8 cellular contexts compared by ENCODE assay signal in the genomic region with DNA sequence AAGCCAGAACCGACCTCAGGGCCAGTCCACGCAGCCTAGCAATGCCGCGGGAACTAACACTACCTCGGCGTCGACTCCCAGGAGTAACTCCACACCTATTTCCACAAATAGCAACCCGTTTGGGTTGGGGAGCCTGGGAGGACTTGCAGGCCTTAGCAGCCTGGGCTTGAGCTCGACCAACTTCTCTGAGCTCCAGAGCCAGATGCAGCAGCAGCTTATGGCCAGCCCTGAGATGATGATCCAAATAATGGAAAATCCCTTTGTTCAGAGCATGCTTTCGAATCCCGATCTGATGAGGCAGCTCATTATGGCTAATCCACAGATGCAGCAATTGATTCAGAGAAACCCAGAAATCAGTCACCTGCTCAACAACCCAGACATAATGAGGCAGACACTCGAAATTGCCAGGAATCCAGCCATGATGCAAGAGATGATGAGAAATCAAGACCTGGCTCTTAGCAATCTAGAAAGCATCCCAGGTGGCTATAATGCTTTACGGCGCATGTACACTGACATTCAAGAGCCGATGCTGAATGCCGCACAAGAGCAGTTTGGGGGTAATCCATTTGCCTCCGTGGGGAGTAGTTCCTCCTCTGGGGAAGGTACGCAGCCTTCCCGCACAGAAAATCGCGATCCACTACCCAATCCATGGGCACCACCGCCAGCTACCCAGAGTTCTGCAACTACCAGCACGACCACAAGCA. TPM values are rescaled to one million over a fixed set of nuclear protein-coding genes. Genes with fewer than 3 reads are reported as not detected.
DNase-seq lines count a peak whose midpoint lies in the region; ATAC-seq, FAIRE-seq and TF ChIP-seq lines count a peak whose summit lies in the region.

No MANE protein-coding gene starts in this region.

- no CpG with 5 or more reads among the region's 23 CpGs for WGBS in HepG2 (ENCODE audit: low lambda C conversion rate)

- CTCF ChIA-PET in HepG2 (lab: Yijun Ruan, JAX; ENCODE audit: low intra/inter-chr PET ratio, low total read pairs): no interaction called here

- peak overlapping the region; percentile 81 for H3K9ac ChIP-seq in HepG2 (ENCODE audit: insufficient read depth, low read depth, low read length)

- peaks cover 31% of the 10 kb centered on the region for H3K4me1 Mint-ChIP-seq in chondrocyte (ENCODE audit: low read depth)

- H3K9me3 ChIP-seq in HepG2 (ENCODE audit: low read length): no peaks in the 10 kb centered on the region

- peak overlapping the region; percentile 82 for H3K4me3 Mint-ChIP-seq in chondrocyte (ENCODE audit: unreplicated experiment)

- H4K20me1 ChIP-seq in HepG2 (ENCODE audit: insufficient read depth, low read length): peaks cover 11% of the 10 kb centered on the region; the same call in 1 of the 2 replicates

- TF ChIP-seq EP300 in HepG2 (IDR thresholded peaks at IDR 0.05; ENCODE audit: low read depth in 2 of 2, low read length in 2 of 2) (no peak), HepG2 (CRISPR knock-in tag; IDR thresholded peaks at IDR 0.05; ENCODE audit: borderline replicate concordance) (no peak)

- TSS peak; percentile 47 for BruUV-seq in HepG2 (replicated peaks; lab: Mats Ljungman, UMichigan)

- intact Hi-C loops in HepG2 (cut with micrococcal nuclease; ENCODE audit: unreplicated experiment): no loop called here

- H3K36me3 Mint-ChIP-seq in chondrocyte (ENCODE audit: low read depth): no peaks in the 10 kb centered on the region

- peak overlapping the region; percentile 82 for H3K27ac ChIP-seq in HepG2 (ENCODE audit: extremely low read length, insufficient read depth, low read length)

- peak; percentile 20 for ATAC-seq in HG03432 (IDR thresholded peaks at IDR 0.05; ENCODE audit: unreplicated experiment)
- peak; percentile 11 for ATAC-seq in SK-N-SH treated with all-trans-retinoic acid at 6 μM for 48 hours
- ATAC-seq in HepG2: peak; percentile 38

- H3K4me2 ChIP-seq in HepG2 (ENCODE audit: low read depth, low read length): peak overlapping the region; percentile 87

- H3K27me3 Mint-ChIP-seq in chondrocyte (ENCODE audit: low read depth): no peaks in the 10 kb centered on the region

- in situ Hi-C loops in HepG2 (cut with HindIII; ENCODE audit: extremely low pct_ligation_motif_present, low pct_unique_long_range_greater_than_20kb): no loop called here

- TF ChIP-seq RAD21 in HepG2 (CRISPR knock-in tag; IDR thresholded peaks at IDR 0.05): no peak

- H3K79me2 ChIP-seq in HepG2 (ENCODE audit: insufficient read depth, low read length): peaks cover 37% of the 10 kb centered on the region

- peak; percentile 36 for FAIRE-seq in HepG2 (lab: Jason Lieb, UNC)

- H2AFZ ChIP-seq in HepG2 (ENCODE audit: low read length): no peak overlapping the region

- H3K36me3 ChIP-seq in HepG2 (replicated peaks in 1 of 2; ENCODE audit: control insufficient read depth in 1 of 2, insufficient read depth in 2 of 2, low read length in 2 of 2): no peaks in the 10 kb centered on the region

- H3K9me3 Mint-ChIP-seq in chondrocyte (ENCODE audit: low read depth): no peaks in the 10 kb centered on the region

- TF ChIP-seq CTCF in chondrocyte (IDR thresholded peaks at IDR 0.05): no peak
- TF ChIP-seq CTCF in HepG2 (CRISPR knock-in tag; IDR thresholded peaks at IDR 0.05): no peak

- H3K4me3 ChIP-seq in HepG2 (replicated peaks in 1 of 3; ENCODE audit: insufficient read depth in 1 of 3, low read depth in 2 of 3, low read length in 3 of 3): peak overlapping the region; percentile 76 to 80 (median 79)

- H3K27me3 ChIP-seq in HepG2 (ENCODE audit: control insufficient read depth in 1 of 2, insufficient read depth in 2 of 2, low read length in 2 of 2): no peaks in the 10 kb centered on the region; a peak in 1 of 5 replicates

- TF ChIP-seq POLR2A in HepG2 (IDR thresholded peaks at IDR 0.05; ENCODE audit: insufficient read depth in 1 of 2, low read depth in 2 of 2, low read length in 2 of 2): no peak

- H3K27ac Mint-ChIP-seq in chondrocyte (ENCODE audit: unreplicated experiment): peak overlapping the region; percentile 99

- H3K4me1 ChIP-seq in HepG2 (ENCODE audit: insufficient read depth, low read length): no peaks in the 10 kb centered on the region

- POLR2A ChIA-PET in HepG2 (lab: Yijun Ruan, JAX): no interaction called here

- DNase-seq in activated CD8-positive, alpha-beta memory T cell treated with anti-CD3 and anti-CD28 coated beads for 24 hours: peak; percentile 76
- no peak for DNase-seq in activated CD8-positive, alpha-beta memory T cell treated with anti-CD3 and anti-CD28 coated beads, Interleukin-2, amount 50 U/mL, for 4 hours
- DNase-seq in chondrocyte (ENCODE audit: low spot score): no peak
- peak; percentile 2 for DNase-seq in HepG2 (ENCODE audit: low spot score)
- DNase-seq in stimulated activated CD4-positive, alpha-beta T cell treated with anti-CD3 and anti-CD28 coated beads, Interleukin-2, amount 100 ng/mL, for 48 hours: peak; percentile 23 to 26
- no peak for DNase-seq in NOMO-1 (lab: John Stamatoyannopoulos, UW; ENCODE audit: unreplicated experiment in 2 of 2)

TF ChIP-seq in SK-N-SH treated with all-trans-retinoic acid at 6 μM for 48 hours, 23 proteins besides CTCF, POLR2A, EP300 and RAD21 (continues in another document):
- TF ChIP-seq ISL1 (CRISPR knock-in tag; IDR thresholded peaks at IDR 0.05): no peak
- TF ChIP-seq ZFP3 (CRISPR knock-in tag; IDR thresholded peaks at IDR 0.05): no peak
- TF ChIP-seq, protein P1, sequence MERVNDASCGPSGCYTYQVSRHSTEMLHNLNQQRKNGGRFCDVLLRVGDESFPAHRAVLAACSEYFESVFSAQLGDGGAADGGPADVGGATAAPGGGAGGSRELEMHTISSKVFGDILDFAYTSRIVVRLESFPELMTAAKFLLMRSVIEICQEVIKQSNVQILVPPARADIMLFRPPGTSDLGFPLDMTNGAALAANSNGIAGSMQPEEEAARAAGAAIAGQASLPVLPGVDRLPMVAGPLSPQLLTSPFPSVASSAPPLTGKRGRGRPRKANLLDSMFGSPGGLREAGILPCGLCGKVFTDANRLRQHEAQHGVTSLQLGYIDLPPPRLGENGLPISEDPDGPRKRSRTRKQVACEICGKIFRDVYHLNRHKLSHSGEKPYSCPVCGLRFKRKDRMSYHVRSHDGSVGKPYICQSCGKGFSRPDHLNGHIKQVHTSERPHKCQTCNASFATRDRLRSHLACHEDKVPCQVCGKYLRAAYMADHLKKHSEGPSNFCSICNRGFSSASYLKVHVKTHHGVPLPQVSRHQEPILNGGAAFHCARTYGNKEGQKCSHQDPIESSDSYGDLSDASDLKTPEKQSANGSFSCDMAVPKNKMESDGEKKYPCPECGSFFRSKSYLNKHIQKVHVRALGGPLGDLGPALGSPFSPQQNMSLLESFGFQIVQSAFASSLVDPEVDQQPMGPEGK (CRISPR knock-in tag; IDR thresholded peaks at IDR 0.05; ENCODE audit: borderline replicate concordance): no peak
- TF ChIP-seq CSDC2 (CRISPR knock-in tag; IDR thresholded peaks at IDR 0.05): no peak
- TF ChIP-seq ESRRG (CRISPR knock-in tag; IDR thresholded peaks at IDR 0.05): no peak

TF ChIP-seq in HepG2, 621 proteins besides CTCF, POLR2A, EP300 and RAD21:
- TF ChIP-seq CEBPB (IDR thresholded peaks at IDR 0.05; ENCODE audit: borderline replicate concordance, low read depth, low read length): peak; percentile 35; the same call in 1 of the 2 replicates
- TF ChIP-seq SMARCE1 (IDR thresholded peaks at IDR 0.05; ENCODE audit: borderline replicate concordance): no peak
- TF ChIP-seq LRRFIP1 (CRISPR knock-in tag; conservative IDR thresholded peaks at IDR 0.05): no peak
- TF ChIP-seq IRF2 (CRISPR knock-in tag; IDR thresholded peaks at IDR 0.05): 0 out of 2 replicates have a peak, but pooled peaks have one; percentile 6

RNA-seq across cellular contexts. Expression of gene UBQLN2, which starts 0.9 kb away (rescaled TPM):
- total RNA-seq in chondrocyte (35.0 to 39.2 TPM (median 35.9 TPM) in 3 replicates), HepG2 (2016; rRNA removed; fragmentation: Illumina TruSeq; extraction: Trizol) (4.1 and 6.9 TPM in 2 replicates)
- total RNA-seq in HepG2 (2016; cell fraction: cytosol; rRNA removed; fragmentation: Illumina TruSeq; extraction: Trizol; ENCODE audit: low read depth): 0.53 and 0.71 TPM in 2 replicates
- 4.1 and 7.0 TPM in 2 replicates for total RNA-seq in HepG2 (2016; cell fraction: insoluble cytoplasmic fraction; rRNA removed; fragmentation: Illumina TruSeq; extraction: Trizol)
- total RNA-seq in HepG2 (2016; cell fraction: membrane; rRNA removed; fragmentation: Illumina TruSeq; extraction: Trizol): 2.5 and 2.7 TPM in 2 replicates
- 7.1 and 7.3 TPM in 2 replicates for total RNA-seq in HepG2 (2016; cell fraction: nucleus; rRNA removed; fragmentation: Illumina TruSeq; extraction: Trizol)
- 7.2 and 7.6 TPM in 2 replicates for polyA plus RNA-seq in HepG2 (2011; rRNA removed)
- polyA plus RNA-seq in HepG2 (2011; cell fraction: cytosol; rRNA removed): 6.3 and 8.1 TPM in 2 replicates
- polyA plus RNA-seq in HepG2 (2011; cell fraction: nucleus; rRNA removed): 6.3 and 7.2 TPM in 2 replicates
- 9.6 and 10.1 TPM in 2 replicates for polyA plus RNA-seq in HepG2 (2012)
- 0.43 and 0.59 TPM in 2 replicates for polyA plus RNA-seq in HepG2 (2016; cell fraction: cytosol; fragmentation: Illumina TruSeq; extraction: Trizol; ENCODE audit: low read depth)
- 10.4 and 13.8 TPM in 2 replicates for polyA plus RNA-seq in HepG2 (2016; cell fraction: insoluble cytoplasmic fraction; fragmentation: Illumina TruSeq; extraction: Trizol; ENCODE audit: low read depth)
- polyA plus RNA-seq in HepG2 (2016; cell fraction: membrane; fragmentation: Illumina TruSeq; extraction: Trizol; ENCODE audit: low read depth): 2.0 and 2.5 TPM in 2 replicates
- 6.8 and 7.8 TPM in 2 replicates for polyA plus RNA-seq in HepG2 (2016; cell fraction: nucleus; fragmentation: Illumina TruSeq; extraction: Trizol; ENCODE audit: insufficient read depth, low read depth)
- polyA minus RNA-seq in HepG2 (2011; rRNA and poly(A)+ RNA removed; ENCODE audit: low replicate concordance): 16.2 and 56.0 TPM in 2 replicates
- polyA minus RNA-seq in HepG2 (2011; cell fraction: cytosol; rRNA and poly(A)+ RNA removed): 11.5 and 15.8 TPM in 2 replicates
- 18.4 and 20.9 TPM in 2 replicates for polyA minus RNA-seq in HepG2 (2011; cell fraction: nucleus; rRNA and poly(A)+ RNA removed)

Comparison
In these comparisons a context has a peak if more than half of its experiments do, and no peak if none do; other contexts are left out.
1. DNase-seq: peak in activated CD8-positive, alpha-beta memory T cell treated with anti-CD3 and anti-CD28 coated beads for 24 hours (single experiment), HepG2 (single experiment) and stimulated activated CD4-positive, alpha-beta T cell treated with anti-CD3 and anti-CD28 coated beads, Interleukin-2, amount 100 ng/mL, for 48 hours (2 of 2); none in activated CD8-positive, alpha-beta memory T cell treated with anti-CD3 and anti-CD28 coated beads, Interleukin-2, amount 50 U/mL, for 4 hours (single experiment), chondrocyte (single experiment) and NOMO-1 (0 of 2).
2. Peak in every context shown above with its lines, with median percentiles within 50 percentile points of each other: ATAC-seq.